24 cellular contexts compared by ENCODE assay signal in the genomic region with DNA sequence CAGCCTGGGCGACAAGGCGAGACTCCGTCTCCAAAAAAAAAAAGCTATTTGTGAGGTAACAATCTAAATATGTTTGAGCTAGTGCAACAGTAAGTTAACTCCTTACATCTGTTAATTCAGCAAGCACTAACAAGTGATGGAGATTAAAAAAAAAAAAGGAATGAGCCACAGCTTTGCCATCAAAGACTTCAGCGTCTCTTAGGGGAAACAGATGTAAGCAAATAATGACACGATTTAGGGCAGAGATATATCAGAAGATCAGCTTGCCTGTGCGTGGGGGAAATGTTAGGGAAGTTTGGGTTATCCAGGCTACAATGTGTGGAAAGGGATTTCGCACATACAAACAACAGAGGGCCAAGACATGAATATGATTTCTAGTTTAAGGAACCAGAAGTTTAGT. TPM values are rescaled to one million over a fixed set of nuclear protein-coding genes. Genes with fewer than 3 reads are reported as not detected.
DNase-seq lines count a peak whose midpoint lies in the region; ATAC-seq and TF ChIP-seq lines count a peak whose summit lies in the region.
"Had no signal": no experiment of that assay in that cellular context is flagged by ENCODE, and none has a peak within 500 bp of the region (broad histone marks: within the 10 kb centered on the region; RNA-seq: fewer than 3 reads in every experiment).

No MANE protein-coding gene starts in this region.

- H3K9me3 Mint-ChIP-seq in T-helper 2 cell treated with Interferon-gamma antibody and Interleukin-4, amounts not matched to agents 5 μg/mL and 100 μg/mL, for 36 hours: no peaks in the 10 kb centered on the region
- no peaks in the 10 kb centered on the region for H3K9me3 Mint-ChIP-seq in CD4-positive, alpha-beta T cell
- H3K9me3 Mint-ChIP-seq in T-cell (no peaks in the 10 kb centered on the region), GM23338 (peaks cover 3% of the 10 kb centered on the region; the same call in 1 of the 3 replicates)
- H3K9me3 Mint-ChIP-seq in naive thymus-derived CD4-positive, alpha-beta T cell: peaks cover 0 to 9% (median 0%) of the 10 kb centered on the region in 11 donors
- H3K9me3 Mint-ChIP-seq: WTC11 had no signal

- H3K27ac ChIP-seq in CD4-positive, alpha-beta T cell (ENCODE audit: low read depth, low read length): no peak overlapping the region
- H3K27ac ChIP-seq in naive thymus-derived CD4-positive, alpha-beta T cell (ENCODE audit: low read depth, low read length): no peak overlapping the region
- H3K27ac ChIP-seq in GM23338 (ENCODE audit: low read depth): no peak overlapping the region

- peaks cover 4% of the 10 kb centered on the region; the same call in 1 of the 2 replicates for H3F3A ChIP-seq in GM23338 (replicated peaks; ENCODE audit: low read depth)

- intact Hi-C loops in CD4-positive, alpha-beta T cell (cut with DNase I, micrococcal nuclease): loop anchor here (10.0 kb wide), 2 partner anchors 129 to 1951 kb away; partner anchors contain the start of genes DYRK1A (in 1 of the 2) and LCA5L (in 1 of the 2)
- intact Hi-C loops in naive thymus-derived CD4-positive, alpha-beta T cell (cut with micrococcal nuclease): loop anchor here in 1 of 2 donors (10.0 kb wide), 1 partner anchor 1751 kb away; no protein-coding TSS in a partner anchor

- DNase-seq in T-helper 2 cell treated with Interferon-gamma antibody and Interleukin-4, amounts not matched to agents 5 μg/mL and 100 μg/mL, for 36 hours (ENCODE audit: low spot score): no peak
- no peak for DNase-seq in T-helper 2 cell
- no peak for DNase-seq in CD4-positive, alpha-beta T cell
- no peak for DNase-seq in T-cell
- DNase-seq in naive thymus-derived CD4-positive, alpha-beta T cell: no peak
- DNase-seq in D341Med (ENCODE audit: low spot score): no peak
- no peak for DNase-seq in GM23338 (ENCODE audit: low spot score)
- DNase-seq: 8988T; activated naive CD4-positive, alpha-beta T cell; cortex of kidney; DND-41; KBM-7; kidney glomerular epithelial cell; mesendoderm; NCI-H1092; NCI-H2029 treated with DMSO at 0.1 percent for 48 hours; NK-92 treated with Interleukin-12 subunit alpha and Interleukin-12 subunit beta, amount 100 ng/mL, for 24 hours; nucleus accumbens; RPMI8226; stimulated activated naive CD4-positive, alpha-beta T cell; transverse colon had no signal

- H3K4me1 ChIP-seq in naive thymus-derived CD4-positive, alpha-beta T cell (ENCODE audit: control insufficient read depth in 2 of 2, insufficient read depth in 2 of 2, low read length in 2 of 2): peaks cover 11% of the 10 kb centered on the region in 2 donors
- H3K4me1 ChIP-seq in GM23338 (ENCODE audit: insufficient read depth): peaks cover 10% of the 10 kb centered on the region

- no peaks in the 10 kb centered on the region for H3K9me2 ChIP-seq in GM23338 (ENCODE audit: insufficient read depth)

- POLR2A ChIA-PET in CD4-positive, alpha-beta T cell (lab: Charles Lee): interaction anchor here (4.7 kb wide), 1 partner anchor 31 kb away, joined by 201 read pairs; the partner anchor contains the start of gene HMGN1
- POLR2A ChIA-PET in T-cell (lab: Charles Lee): interaction anchor here (0.6 to 1.1 kb wide), 3 partner anchors 31 to 65 kb away, joined by 3 to 7 read pairs (median 3); no protein-coding TSS in a partner anchor
- POLR2A ChIA-PET in naive thymus-derived CD4-positive, alpha-beta T cell (lab: Charles Lee): interaction anchor here (1.0 to 8.8 kb wide), 2 partner anchors 17 to 31 kb away, joined by 3 to 139 read pairs; partner anchors contain the start of gene HMGN1

- H3K36me3 ChIP-seq in naive thymus-derived CD4-positive, alpha-beta T cell (ENCODE audit: control insufficient read depth in 2 of 3, insufficient read depth in 3 of 3, low read length in 3 of 3): peaks cover 0 to 11% (median 0%) of the 10 kb centered on the region in 3 experiments
- H3K36me3 ChIP-seq in GM23338 (ENCODE audit: insufficient read depth): peaks cover 13% of the 10 kb centered on the region; the same call in 1 of the 2 replicates
- H3K36me3 ChIP-seq: transverse colon had no signal

- H3K4me1 Mint-ChIP-seq in T-helper 2 cell treated with Interferon-gamma antibody and Interleukin-4, amounts not matched to agents 5 μg/mL and 100 μg/mL, for 36 hours (ENCODE audit: low read depth): peaks cover 32% of the 10 kb centered on the region
- H3K4me1 Mint-ChIP-seq in CD4-positive, alpha-beta T cell (ENCODE audit: low read depth): peaks cover 38% of the 10 kb centered on the region
- H3K4me1 Mint-ChIP-seq in T-cell: peaks cover 32 to 47% (median 39%) of the 10 kb centered on the region in 3 donors
- peaks cover 25 to 38% (median 35%) of the 10 kb centered on the region in 7 donors for H3K4me1 Mint-ChIP-seq in naive thymus-derived CD4-positive, alpha-beta T cell
- H3K4me1 Mint-ChIP-seq in GM23338: peaks cover 14% of the 10 kb centered on the region

- peak overlapping the region; percentile 42 for H3K27ac Mint-ChIP-seq in T-helper 2 cell treated with Interferon-gamma antibody and Interleukin-4, amounts not matched to agents 5 μg/mL and 100 μg/mL, for 36 hours
- peak overlapping the region; percentile 76 for H3K27ac Mint-ChIP-seq in CD4-positive, alpha-beta T cell
- peak overlapping the region; percentile 47 to 50 for H3K27ac Mint-ChIP-seq in T-cell
- H3K27ac Mint-ChIP-seq in naive thymus-derived CD4-positive, alpha-beta T cell: peak overlapping the region in 8 of 9 donors; percentile 3 to 67 (median 43)
- H3K27ac Mint-ChIP-seq in GM23338: no peak overlapping the region
- H3K27ac Mint-ChIP-seq: WTC11 had no signal

- no peak overlapping the region for H2AFZ ChIP-seq in GM23338

- H3K27me3 ChIP-seq in CD4-positive, alpha-beta T cell (ENCODE audit: control insufficient read depth, insufficient read depth, low read length): no peaks in the 10 kb centered on the region
- no peaks in the 10 kb centered on the region for H3K27me3 ChIP-seq in naive thymus-derived CD4-positive, alpha-beta T cell (ENCODE audit: control insufficient read depth in 2 of 2, insufficient read depth in 2 of 2, low read length in 2 of 2)
- no peaks in the 10 kb centered on the region for H3K27me3 ChIP-seq in GM23338 (ENCODE audit: insufficient read depth)
- H3K27me3 ChIP-seq: right atrium auricular region, transverse colon had no signal

- no peaks in the 10 kb centered on the region for H3K27me3 Mint-ChIP-seq in T-helper 2 cell treated with Interferon-gamma antibody and Interleukin-4, amounts not matched to agents 5 μg/mL and 100 μg/mL, for 36 hours (ENCODE audit: low read depth)
- no peaks in the 10 kb centered on the region for H3K27me3 Mint-ChIP-seq in CD4-positive, alpha-beta T cell
- H3K27me3 Mint-ChIP-seq in T-cell (no peaks in the 10 kb centered on the region), GM23338 (ENCODE audit: insufficient read depth, low read depth, poor library complexity) (peaks cover 11% of the 10 kb centered on the region)
- no peaks in the 10 kb centered on the region for H3K27me3 Mint-ChIP-seq in naive thymus-derived CD4-positive, alpha-beta T cell

- peak overlapping the region; percentile 3 for H3K4me3 Mint-ChIP-seq in T-helper 2 cell treated with Interferon-gamma antibody and Interleukin-4, amounts not matched to agents 5 μg/mL and 100 μg/mL, for 36 hours
- peak overlapping the region; percentile 67 for H3K4me3 Mint-ChIP-seq in CD4-positive, alpha-beta T cell
- peak overlapping the region in 1 of 3 donors; percentile 18 for H3K4me3 Mint-ChIP-seq in T-cell
- peak overlapping the region in 3 of 10 donors; percentile 5 to 26 (median 11) for H3K4me3 Mint-ChIP-seq in naive thymus-derived CD4-positive, alpha-beta T cell
- no peak overlapping the region for H3K4me3 Mint-ChIP-seq in GM23338

- H3K9me3 ChIP-seq in CD4-positive, alpha-beta T cell (ENCODE audit: control insufficient read depth, low read length): no peaks in the 10 kb centered on the region
- no peaks in the 10 kb centered on the region for H3K9me3 ChIP-seq in naive thymus-derived CD4-positive, alpha-beta T cell (ENCODE audit: control insufficient read depth in 2 of 3, low read length in 3 of 3)
- H3K9me3 ChIP-seq: right atrium auricular region, transverse colon had no signal

- CTCF ChIA-PET in CD4-positive, alpha-beta T cell (lab: Charles Lee): interaction anchor here (0.9 to 1.3 kb wide), 2 partner anchors 73 to 126 kb away, joined by 4 read pairs; no protein-coding TSS in a partner anchor
- CTCF ChIA-PET in T-cell (lab: Charles Lee): interaction anchor here in 1 of 2 donors (0.6 kb wide), 1 partner anchor 40 kb away, joined by 5 read pairs; no protein-coding TSS in a partner anchor
- CTCF ChIA-PET in naive thymus-derived CD4-positive, alpha-beta T cell (lab: Charles Lee): no interaction called here

- no peak for TF ChIP-seq CTCF in CD4-positive, alpha-beta T cell (IDR thresholded peaks at IDR 0.05)
- no peak for TF ChIP-seq CTCF in GM23338 (conservative IDR thresholded peaks at IDR 0.05; ENCODE audit: low read depth in 2 of 2)

- peaks cover 15% of the 10 kb centered on the region for H4K20me1 ChIP-seq in GM23338 (replicated peaks; ENCODE audit: insufficient read depth)

- no peak overlapping the region for H3K4me3 ChIP-seq in naive thymus-derived CD4-positive, alpha-beta T cell (ENCODE audit: low read length)
- H3K4me3 ChIP-seq in GM23338: no peak overlapping the region
- H3K4me3 ChIP-seq: right atrium auricular region, transverse colon had no signal

- H3K4me2 ChIP-seq in GM23338: no peak overlapping the region

- peaks cover 16% of the 10 kb centered on the region for H3K79me2 ChIP-seq in GM23338 (replicated peaks; ENCODE audit: insufficient read depth)

- ATAC-seq in CD4-positive, alpha-beta T cell (ENCODE audit: poor library complexity): no peak
- no peak for ATAC-seq in T-cell (replicated peaks in 1 of 4)
- no peak for ATAC-seq in naive thymus-derived CD4-positive, alpha-beta T cell
- no peak for ATAC-seq in HG03135 (IDR thresholded peaks at IDR 0.05; ENCODE audit: unreplicated experiment)
- ATAC-seq in GM23338: no peak
- ATAC-seq: WTC11 had no signal

- H3K36me3 Mint-ChIP-seq in T-helper 2 cell treated with Interferon-gamma antibody and Interleukin-4, amounts not matched to agents 5 μg/mL and 100 μg/mL, for 36 hours (ENCODE audit: low read depth): peaks cover 10% of the 10 kb centered on the region
- peaks cover 29% of the 10 kb centered on the region for H3K36me3 Mint-ChIP-seq in CD4-positive, alpha-beta T cell (ENCODE audit: low read depth)
- H3K36me3 Mint-ChIP-seq in T-cell (peaks cover 11% of the 10 kb centered on the region), GM23338 (ENCODE audit: low read depth) (peaks cover 17% of the 10 kb centered on the region)
- H3K36me3 Mint-ChIP-seq in naive thymus-derived CD4-positive, alpha-beta T cell: peaks cover 0 to 11% (median 4%) of the 10 kb centered on the region in 5 donors

RNA-seq across cellular contexts. Expression of gene BRWD1, which starts 2.2 kb away (rescaled TPM):
- 10 to 100 TPM; 84.7 to 92.2 TPM for total RNA-seq in CD4-positive, alpha-beta T cell
- total RNA-seq in T-cell: 10 to 100 TPM; 70.2 to 86.3 (median 75.2) TPM
- 100 to 1,000 TPM in 1 of 5 experiments, 10 to 100 TPM in 4; 41.1 to 108 (median 83.9) TPM for total RNA-seq in naive thymus-derived CD4-positive, alpha-beta T cell
- 10 to 100 TPM; 27.4 to 46.3 TPM for polyA plus RNA-seq in naive thymus-derived CD4-positive, alpha-beta T cell
- 75.5 and 81.9 TPM in 2 replicates for total RNA-seq in GM23338 (2014; rRNA removed; shearing (Covaris generic))
- 26.4 and 35.2 TPM in 2 replicates for polyA plus RNA-seq in GM23338 (2016; fragmentation: Nextera tagmentation; extraction: Ambion mirVana)

RNA-seq across cellular contexts. Expression of gene HMGN1, which starts 33.3 kb away (rescaled TPM):
- 100 to 1,000 TPM; 256 to 262 TPM for total RNA-seq in CD4-positive, alpha-beta T cell
- total RNA-seq in T-cell: 100 to 1,000 TPM; 206 to 254 (median 239) TPM
- total RNA-seq in naive thymus-derived CD4-positive, alpha-beta T cell: 100 to 1,000 TPM; 198 to 310 (median 262) TPM
- 100 to 1,000 TPM; 198 to 286 TPM for polyA plus RNA-seq in naive thymus-derived CD4-positive, alpha-beta T cell
- total RNA-seq in GM23338 (2014; rRNA removed; shearing (Covaris generic)): 403 and 462 TPM in 2 replicates
- 800 and 889 TPM in 2 replicates for polyA plus RNA-seq in GM23338 (2016; fragmentation: Nextera tagmentation; extraction: Ambion mirVana)
